ENCODE assay signal across 22 cellular contexts in the genomic region with DNA sequence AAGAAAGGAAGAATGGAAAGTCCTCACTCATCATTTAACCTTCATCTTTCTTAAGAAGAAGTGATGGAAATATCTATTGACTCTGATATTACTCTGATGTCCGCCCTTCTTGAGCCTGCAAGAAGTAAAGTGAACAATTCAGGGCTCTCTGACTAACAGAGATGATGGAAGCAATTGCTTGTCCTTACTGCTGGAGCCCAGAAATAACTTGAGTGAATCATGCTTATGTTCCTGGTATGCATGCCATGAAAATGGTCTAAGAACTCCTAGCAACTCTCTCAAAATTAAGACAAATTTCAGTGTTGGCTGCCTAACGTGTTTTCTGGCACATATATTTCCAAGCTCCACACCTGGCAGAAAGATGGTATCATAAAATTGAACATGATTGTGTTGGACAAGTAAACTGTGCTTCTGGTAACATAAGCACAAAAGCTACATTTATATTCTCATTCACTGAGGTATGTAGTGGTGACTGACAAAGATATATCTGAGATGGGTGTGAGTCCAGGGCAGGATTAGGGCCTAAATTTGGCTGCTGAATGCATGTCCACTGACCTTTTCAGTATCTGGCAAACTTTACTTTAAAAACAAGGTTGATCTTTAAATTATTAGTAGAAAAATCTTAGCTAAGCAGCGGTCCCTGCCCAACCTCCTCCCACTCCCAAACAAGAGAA.
DNase-seq lines count a peak whose midpoint lies in the region; ATAC-seq, FAIRE-seq and TF ChIP-seq lines count a peak whose summit lies in the region.
"Had no signal": no experiment of that assay in that cellular context is flagged by ENCODE, and none has a peak within 500 bp of the region (broad histone marks: within the 10 kb centered on the region; RNA-seq: fewer than 3 reads in every experiment).

No MANE protein-coding gene starts in this region.

- in situ Hi-C loops in gastrocnemius medialis (cut with MboI; ENCODE audit: low sequenced_read_pairs in 4 of 4), result loop anchor here in 1 of 4 donors (10.0 kb wide), 1 partner anchor 55 kb away; no protein-coding TSS in a partner anchor

- H3K4me2 ChIP-seq in astrocyte (ENCODE audit: low read length), result peak overlapping the region; percentile 35

- H3K9me3 ChIP-seq in astrocyte (ENCODE audit: insufficient read depth, low read depth, low read length), result no peaks in the 10 kb centered on the region
- no peaks in the 10 kb centered on the region for H3K9me3 ChIP-seq in gastrocnemius medialis
- H3K9me3 ChIP-seq: testis had no signal

- intact Hi-C loops in gastrocnemius medialis (cut with DNase I; ENCODE audit: low total_unique reads), result no loop called here

- H3K4me3 Mint-ChIP-seq in astrocyte (ENCODE audit: unreplicated experiment), result no peak overlapping the region
- H3K4me3 Mint-ChIP-seq: effector memory CD8-positive, alpha-beta T cell; natural killer cell treated with Interleukin-12 subunit alpha and Interleukin-12 subunit beta and Interleukin-15 and Interleukin-18, amount 100 ng/mL, for 72 hours; T-cell had no signal

- H3K36me3 Mint-ChIP-seq in astrocyte (ENCODE audit: low read depth, unreplicated experiment), result no peaks in the 10 kb centered on the region
- H3K36me3 Mint-ChIP-seq: natural killer cell treated with Interleukin-12 subunit alpha and Interleukin-12 subunit beta and Interleukin-15 and Interleukin-18, amount 100 ng/mL, for 72 hours; T-cell had no signal

- no peak overlapping the region for H3K4me3 ChIP-seq in astrocyte (ENCODE audit: insufficient read depth, low read depth, low read length)
- H3K4me3 ChIP-seq in foreskin fibroblast (ENCODE audit: low read depth in 1 of 2, low read length in 2 of 2), result no peak overlapping the region
- H3K4me3 ChIP-seq in gastrocnemius medialis, result no peak overlapping the region
- H3K4me3 ChIP-seq: testis had no signal

- H2AFZ ChIP-seq in astrocyte (ENCODE audit: low read depth, low read length), result no peak overlapping the region

- peak; percentile 91 for FAIRE-seq in astrocyte (lab: Jason Lieb, UNC)

- H3K27me3 Mint-ChIP-seq in astrocyte (ENCODE audit: low read depth, unreplicated experiment), result no peaks in the 10 kb centered on the region
- H3K27me3 Mint-ChIP-seq: progenitor cell of endocrine pancreas had no signal

- peak; percentile 66 to 87 for ATAC-seq in gastrocnemius medialis
- ATAC-seq in GM21786 (IDR thresholded peaks at IDR 0.05; ENCODE audit: unreplicated experiment), result no peak
- ATAC-seq in HG03565 (IDR thresholded peaks at IDR 0.05; ENCODE audit: unreplicated experiment), result no peak
- ATAC-seq: effector memory CD8-positive, alpha-beta T cell; natural killer cell treated with Interleukin-12 subunit alpha and Interleukin-12 subunit beta and Interleukin-15 and Interleukin-18, amount 100 ng/mL, for 72 hours; Right ventricle myocardium inferior; T-cell had no signal

- no peaks in the 10 kb centered on the region for H3K79me2 ChIP-seq in astrocyte (ENCODE audit: insufficient read depth, low read length)

- peak; percentile 17 for DNase-seq in ELR (ENCODE audit: low read depth)
- peak; percentile 81 for DNase-seq in astrocyte (ENCODE audit: low read depth)
- peak; percentile 53 to 75 for DNase-seq in foreskin fibroblast
- DNase-seq in gastrocnemius medialis, result no peak
- no peak for DNase-seq in NCI-H2081 treated with DMSO at 0.1 percent for 48 hours (lab: John Stamatoyannopoulos, UW)
- DNase-seq in activated T-cell treated with anti-CD3 and anti-CD28 coated beads for 4 hours, result no peak
- DNase-seq: activated gamma-delta T cell; amygdala; DMS79 treated with DMSO at 0.1 percent for 48 hours; effector memory CD8-positive, alpha-beta T cell; GOT3; Kasumi-1; mesendoderm; NCI-H1092 treated with DMSO at 0.1 percent for 48 hours; NCI-H526 treated with DMSO at 0.1 percent for 48 hours; T-cell; testis had no signal

- peaks cover 24% of the 10 kb centered on the region for H3K4me1 Mint-ChIP-seq in astrocyte (ENCODE audit: low read depth, unreplicated experiment)
- H3K4me1 Mint-ChIP-seq: T-cell had no signal

- H3K27me3 ChIP-seq in astrocyte (ENCODE audit: insufficient read depth, low read length) (no peaks in the 10 kb centered on the region), gastrocnemius medialis (no peaks in the 10 kb centered on the region)
- H3K27me3 ChIP-seq: testis had no signal

- H3K27ac ChIP-seq in astrocyte (ENCODE audit: low read depth, low read length), result peak overlapping the region; percentile 31
- H3K27ac ChIP-seq in gastrocnemius medialis, result peak overlapping the region; percentile 21 to 36 (median 30)
- H3K27ac ChIP-seq: testis had no signal

- no peaks in the 10 kb centered on the region for H3K36me3 ChIP-seq in astrocyte (ENCODE audit: insufficient read depth, low read length)
- H3K36me3 ChIP-seq in gastrocnemius medialis, result no peaks in the 10 kb centered on the region

- H4K20me1 ChIP-seq in astrocyte (ENCODE audit: insufficient read depth, low read length), result no peaks in the 10 kb centered on the region

- no peaks in the 10 kb centered on the region for H3K9me3 Mint-ChIP-seq in astrocyte (ENCODE audit: unreplicated experiment)
- H3K9me3 Mint-ChIP-seq: effector memory CD8-positive, alpha-beta T cell; natural killer cell treated with Interleukin-12 subunit alpha and Interleukin-12 subunit beta and Interleukin-15 and Interleukin-18, amount 100 ng/mL, for 72 hours; T-cell had no signal

- no peak overlapping the region for H3K9ac ChIP-seq in astrocyte (ENCODE audit: low read length)

- no peak for TF ChIP-seq POLR2A in gastrocnemius medialis (IDR thresholded peaks at IDR 0.05)

- H3K4me1 ChIP-seq in astrocyte (ENCODE audit: insufficient read depth, low read length) (peaks cover 9% of the 10 kb centered on the region), gastrocnemius medialis (peaks cover 13 to 14% of the 10 kb centered on the region in 2 donors)
- H3K4me1 ChIP-seq: testis had no signal

- no peak for TF ChIP-seq CTCF in astrocyte (IDR thresholded peaks at IDR 0.05; ENCODE audit: insufficient read depth, low read depth, low read length)
- no peak for TF ChIP-seq CTCF in foreskin fibroblast (IDR thresholded peaks at IDR 0.05; ENCODE audit: low read depth, low read length)
- no peak for TF ChIP-seq CTCF in gastrocnemius medialis (IDR thresholded peaks at IDR 0.05 in 4 of 5, conservative IDR thresholded peaks at IDR 0.05 in 1 of 5)

- H3K27ac Mint-ChIP-seq in astrocyte (ENCODE audit: unreplicated experiment), result peak overlapping the region; percentile 80
- H3K27ac Mint-ChIP-seq: effector memory CD8-positive, alpha-beta T cell; natural killer cell treated with Interleukin-12 subunit alpha and Interleukin-12 subunit beta and Interleukin-15 and Interleukin-18, amount 100 ng/mL, for 72 hours; progenitor cell of endocrine pancreas; T-cell had no signal

Comparison
In these comparisons a context has a peak if more than half of its experiments do, and no peak if none do; other contexts are left out.
1. DNase-seq: peak in ELR (single experiment), astrocyte (single experiment) and foreskin fibroblast (2 of 2); none in gastrocnemius medialis (0 of 2), NCI-H2081 treated with DMSO at 0.1 percent for 48 hours (single experiment) and activated T-cell treated with anti-CD3 and anti-CD28 coated beads for 4 hours (single experiment).
2. ATAC-seq: peak in gastrocnemius medialis (2 of 2); none in GM21786 (single experiment) and HG03565 (single experiment).